Comparison of ENCODE assay signal across 10 cellular contexts in genomic region chr6:3518356-3518841, GRCh38.
DNase-seq lines count a peak whose midpoint lies in the region; ATAC-seq and TF ChIP-seq lines count a peak whose summit lies in the region.
"Had no signal": no experiment of that assay in that cellular context is flagged by ENCODE, and none has a peak within 500 bp of the region (broad histone marks: within the 10 kb centered on the region; RNA-seq: fewer than 3 reads in every experiment).

No MANE protein-coding gene starts in this region.

- peak overlapping the region; percentile 92 for H2AFZ ChIP-seq in HCT116 (ENCODE audit: low read depth, low read length, poor library complexity, severe bottlenecking)

- TF ChIP-seq CTCF in HCT116 (IDR thresholded peaks at IDR 0.05 in 2 of 3, conservative IDR thresholded peaks at IDR 0.05 in 1 of 3; ENCODE audit: borderline replicate concordance in 1 of 3, insufficient read depth in 1 of 3, low read depth in 2 of 3, low read length in 2 of 3): no peak
- no peak for TF ChIP-seq CTCF in foreskin keratinocyte (conservative IDR thresholded peaks at IDR 0.05)

- H3K79me2 ChIP-seq in HCT116 (ENCODE audit: insufficient read depth, low read length): no peaks in the 10 kb centered on the region

- H3K27me3 ChIP-seq in HCT116 (ENCODE audit: insufficient read depth, low read length) (no peaks in the 10 kb centered on the region), foreskin keratinocyte (no peaks in the 10 kb centered on the region)

- H3K4me1 ChIP-seq in HCT116 (ENCODE audit: control insufficient read depth in 1 of 2, insufficient read depth in 2 of 2, low read length in 2 of 2) (peaks cover 12 to 18% of the 10 kb centered on the region in 2 experiments), foreskin keratinocyte (peaks cover 25% of the 10 kb centered on the region)

- RAD21 ChIA-PET in HCT116 (lab: Charles Lee; ENCODE audit: low non-redundant PET in 1 of 2, low total read pairs in 2 of 2, uncharacterized antibody in 2 of 2, unreplicated experiment in 2 of 2): no interaction called here

- TF ChIP-seq RAD21 in HCT116 (IDR thresholded peaks at IDR 0.05; ENCODE audit: low read depth): no peak

- CTCF ChIA-PET in HCT116 (lab: Charles Lee): no interaction called here

- POLR2A ChIA-PET in HCT116 (lab: Charles Lee): no interaction called here

- DNase-seq in HCT116 (ENCODE audit: low read depth, low spot score) (peak; percentile 37), T1000 (lab: John Stamatoyannopoulos, UW) (peak; percentile 79), foreskin keratinocyte (peak; percentile 88 to 93), stromal cell of bone marrow (ENCODE audit: low read depth) (peak; percentile 69)
- no peak for DNase-seq in activated effector memory CD4-positive, alpha-beta T cell treated with Interleukin-2 at 50 U/mL for 16 hours
- DNase-seq: kidney glomerular epithelial cell, T-helper 1 cell had no signal

- BruUV-seq in HCT116 (replicated peaks; lab: Mats Ljungman, UMichigan): no TSS peak

- peak overlapping the region; percentile 16 to 22; a peak in 2 of 4 replicates for H3K4me3 ChIP-seq in HCT116 (replicated peaks in 1 of 2; ENCODE audit: low read depth in 1 of 2, low read length in 2 of 2)

- peak overlapping the region; percentile 68 for H3K4me2 ChIP-seq in HCT116 (ENCODE audit: low read length)

- intact Hi-C loops in HCT116 (cut with micrococcal nuclease): no loop called here

- ATAC-seq in HCT116 (peak; percentile 94), foreskin keratinocyte (peak; percentile 91), GM19395 (IDR thresholded peaks at IDR 0.05; ENCODE audit: unreplicated experiment) (no peak), GM19328 (IDR thresholded peaks at IDR 0.05; ENCODE audit: unreplicated experiment) (no peak), GM18868 (IDR thresholded peaks at IDR 0.05; ENCODE audit: unreplicated experiment) (no peak)

- H3K9ac ChIP-seq in HCT116 (ENCODE audit: low read length): peak overlapping the region; percentile 55

- no peaks in the 10 kb centered on the region for H4K20me1 ChIP-seq in HCT116 (ENCODE audit: insufficient read depth)

- H3K27ac ChIP-seq in HCT116 (ENCODE audit: low read depth, low read length) (peak overlapping the region; percentile 55), foreskin keratinocyte (peak overlapping the region; percentile 18)

- H3K9me3 ChIP-seq in HCT116 (ENCODE audit: control insufficient read depth in 1 of 2, insufficient read depth in 1 of 2, low read depth in 1 of 2, low read length in 2 of 2): no peaks in the 10 kb centered on the region

- no peaks in the 10 kb centered on the region for H3K36me3 ChIP-seq in HCT116 (ENCODE audit: control insufficient read depth in 1 of 2, insufficient read depth in 2 of 2, low read length in 2 of 2)

- TF ChIP-seq POLR2A in HCT116 (IDR thresholded peaks at IDR 0.05; ENCODE audit: borderline replicate concordance, extremely low read depth, insufficient read depth, insufficient read length): no peak

- no peaks in the 10 kb centered on the region for H3K9me2 ChIP-seq in HCT116 (ENCODE audit: insufficient read depth)

TF ChIP-seq in HCT116, 20 proteins besides CTCF, POLR2A, EP300 and RAD21:
- no peak for TF ChIP-seq REST (IDR thresholded peaks at IDR 0.05; ENCODE audit: low read depth)
- TF ChIP-seq EZH2 (IDR thresholded peaks at IDR 0.05): no peak
- TF ChIP-seq CEBPB (IDR thresholded peaks at IDR 0.05; ENCODE audit: low read depth): no peak
- no peak for TF ChIP-seq ELF1 (IDR thresholded peaks at IDR 0.05; ENCODE audit: borderline replicate concordance, low read depth)
- TF ChIP-seq EZH2phosphoT487 (IDR thresholded peaks at IDR 0.05; ENCODE audit: borderline replicate concordance): no peak
- TF ChIP-seq SIN3A (IDR thresholded peaks at IDR 0.05; ENCODE audit: low read depth): no peak
- TF ChIP-seq CBX3 (IDR thresholded peaks at IDR 0.05; ENCODE audit: low read depth): peak; percentile 48; the same call in 1 of the 2 replicates
- TF ChIP-seq JUND (IDR thresholded peaks at IDR 0.05): peak; percentile 68
- no peak for TF ChIP-seq ATF3 (IDR thresholded peaks at IDR 0.05)
- no peak; the same call in 1 of the 2 replicates for TF ChIP-seq SP1 (IDR thresholded peaks at IDR 0.05; ENCODE audit: low read depth)
- TF ChIP-seq EGR1 (IDR thresholded peaks at IDR 0.05; ENCODE audit: low read depth): no peak
- peak; percentile 68 for TF ChIP-seq FOSL1 (IDR thresholded peaks at IDR 0.05; ENCODE audit: low read depth)
- TF ChIP-seq YY1 (IDR thresholded peaks at IDR 0.05; ENCODE audit: extremely low read depth, insufficient replicate concordance, low read depth, low read length): no peak
- no peak for TF ChIP-seq ZNF274 (IDR thresholded peaks at IDR 0.05; ENCODE audit: low read depth, low read length)
- peak; percentile 94 for TF ChIP-seq ZFX (IDR thresholded peaks at IDR 0.05)
- TF ChIP-seq MAX (IDR thresholded peaks at IDR 0.05): peak; percentile 69
- no peak for TF ChIP-seq SRF (IDR thresholded peaks at IDR 0.05; ENCODE audit: low read depth)
- TF ChIP-seq ZBTB33 (IDR thresholded peaks at IDR 0.05; ENCODE audit: extremely low read depth, insufficient replicate concordance, low read length): no peak
- no peak for TF ChIP-seq TCF7L2 (IDR thresholded peaks at IDR 0.05; ENCODE audit: borderline replicate concordance, extremely low read depth, insufficient read depth, insufficient read length)
- TF ChIP-seq POLR2AphosphoS5 (IDR thresholded peaks at IDR 0.05; ENCODE audit: low read depth, low read length): peak; percentile 27; the same call in 1 of the 2 replicates

Comparison
In these comparisons a context has a peak if more than half of its experiments do, and no peak if none do; other contexts are left out.
1. ATAC-seq: peak in HCT116 (single experiment) and foreskin keratinocyte (single experiment); none in GM19395 (single experiment), GM19328 (single experiment) and GM18868 (single experiment).